24 cellular contexts compared by ENCODE assay signal in genomic region chr7:20795881-20796280, GRCh38. TPM values are rescaled to one million over a fixed set of nuclear protein-coding genes. Genes with fewer than 3 reads are reported as not detected.
"Had no signal": no experiment of that assay in that cellular context is flagged by ENCODE, and none has a peak within 500 bp of the region (broad histone marks: within the 10 kb centered on the region; RNA-seq: fewer than 3 reads in every experiment).

No MANE protein-coding gene starts in this region.

- ATAC-seq: activated CD4-positive, alpha-beta T cell treated with anti-CD3 and anti-CD28 coated beads for 36 hours; activated naive CD4-positive, alpha-beta T cell treated with anti-CD3 and anti-CD28 coated beads, Interleukin-2, amount 50 U/mL, for 72 hours; body of pancreas; gastroesophageal sphincter; left lobe of liver; mucosa of descending colon; naive thymus-derived CD8-positive, alpha-beta T cell; upper lobe of right lung had no signal

- H3K36me3 ChIP-seq: gastroesophageal sphincter, upper lobe of right lung had no signal

- H3K9me3 Mint-ChIP-seq: stimulated activated naive CD8-positive, alpha-beta T cell treated with anti-CD3 and anti-CD28 coated beads, Interleukin-15, Interleukin-2, amounts not matched to agents 100 ng/mL and 50 ng/mL, for 24 hours had no signal

- DNase-seq: activated CD4-positive, alpha-beta T cell treated with anti-CD3 and anti-CD28 coated beads for 36 hours; activated effector memory CD4-positive, alpha-beta T cell treated with anti-CD3 and anti-CD28 coated beads, Interleukin-2, amount 50 U/mL, for 16 hours; activated T-cell treated with anti-CD3 and anti-CD28 coated beads for 4 hours; amniotic stem cell; body of pancreas; cortex of kidney; effector CD8-positive, alpha-beta T cell; hypothalamus; islet precursor cell; mammary epithelial cell; mucosa of descending colon; naive thymus-derived CD8-positive, alpha-beta T cell; occipital lobe; stimulated activated CD4-positive, alpha-beta T cell treated with anti-CD3 and anti-CD28 coated beads, Interleukin-12 subunit alpha, Interleukin-12 subunit beta, amount 100 ng/mL, for 4 hours; stimulated activated CD4-positive, alpha-beta T cell treated with anti-CD3 and anti-CD28 coated beads, Interleukin-2, amount 100 ng/mL, for 48 hours; upper lobe of right lung had no signal

- H3K4me3 Mint-ChIP-seq: activated CD4-positive, alpha-beta T cell treated with anti-CD3 and anti-CD28 coated beads for 36 hours; central memory CD8-positive, alpha-beta T cell; T-helper 2 cell treated with Interferon-gamma antibody and Interleukin-4, amounts not matched to agents 5 μg/mL and 100 μg/mL, for 36 hours had no signal

- H3K9me3 ChIP-seq: mucosa of descending colon, upper lobe of right lung had no signal

- H3K27ac Mint-ChIP-seq: activated CD4-positive, alpha-beta T cell treated with anti-CD3 and anti-CD28 coated beads for 36 hours; naive thymus-derived CD8-positive, alpha-beta T cell; progenitor cell of endocrine pancreas; stimulated activated naive CD8-positive, alpha-beta T cell treated with anti-CD3 and anti-CD28 coated beads, Interleukin-15, Interleukin-2, amounts not matched to agents 100 ng/mL and 50 ng/mL, for 24 hours; T-helper 2 cell treated with Interferon-gamma antibody and Interleukin-4, amounts not matched to agents 5 μg/mL and 100 μg/mL, for 36 hours had no signal

RNA-seq across cellular contexts. Expression of gene SP8, which starts 9.2 kb away (rescaled TPM):
- total RNA-seq: activated CD4-positive, alpha-beta T cell treated with anti-CD3 and anti-CD28 coated beads for 36 hours; activated CD8-positive, alpha-beta memory T cell treated with anti-CD3 and anti-CD28 coated beads for 36 hours; activated naive CD4-positive, alpha-beta T cell treated with anti-CD3 and anti-CD28 coated beads, Interleukin-2, amount 50 U/mL, for 72 hours; body of pancreas; gastroesophageal sphincter; left lobe of liver; mucosa of descending colon; naive thymus-derived CD8-positive, alpha-beta T cell; upper lobe of right lung had no signal
- polyA plus RNA-seq: naive thymus-derived CD8-positive, alpha-beta T cell had no signal
